ENCODE assay signal across 1 cellular context in the genomic region with DNA sequence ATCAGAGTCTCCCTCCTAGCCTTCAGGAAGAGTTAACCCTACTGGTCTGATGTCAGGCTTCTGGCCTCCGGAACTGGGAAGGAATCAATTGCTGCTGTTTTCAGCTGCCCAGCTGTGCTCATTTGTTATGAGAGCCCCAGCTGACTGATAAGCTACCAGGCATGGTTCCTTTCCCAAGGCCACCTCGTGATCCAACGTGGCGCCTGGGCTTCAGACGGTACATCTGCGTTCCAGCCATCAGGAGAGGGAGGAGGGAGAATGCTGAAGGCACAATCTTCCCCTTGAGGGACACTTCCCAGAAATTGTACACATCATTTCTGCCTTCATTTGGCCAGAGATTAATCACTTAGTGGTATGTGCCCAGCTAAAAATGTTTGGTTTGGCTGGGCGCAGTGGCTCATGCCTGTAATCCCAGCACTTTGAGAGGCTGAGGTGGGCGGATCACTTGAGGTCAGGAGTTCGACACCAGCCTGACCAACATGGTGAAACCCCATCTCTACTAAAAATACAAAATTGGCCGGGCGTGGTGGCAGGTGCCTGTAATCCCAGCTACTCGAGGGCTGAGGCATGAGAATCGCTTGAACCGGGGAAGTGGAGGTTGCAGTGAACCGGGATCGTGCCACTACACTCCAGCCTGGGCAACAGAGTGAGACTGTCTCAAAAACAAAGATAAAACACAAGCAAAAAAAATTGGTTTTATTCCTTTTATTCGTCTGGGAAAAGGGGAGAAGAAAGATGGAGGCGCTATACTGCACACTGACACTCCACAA.
TF ChIP-seq lines count a peak whose summit lies in the region.

No MANE protein-coding gene starts in this region.

TF ChIP-seq in HepG2, 621 proteins besides CTCF, POLR2A, EP300 and RAD21 (continued from another document and continues in another):
- TF ChIP-seq ARNTL (CRISPR knock-in tag; IDR thresholded peaks at IDR 0.05) (no peak), KDM6A (CRISPR knock-in tag; IDR thresholded peaks at IDR 0.05; ENCODE audit: low read depth) (no peak), MTA1 (CRISPR knock-in tag; IDR thresholded peaks at IDR 0.05; ENCODE audit: borderline replicate concordance) (no peak), FOXJ3 (CRISPR knock-in tag; IDR thresholded peaks at IDR 0.05; ENCODE audit: borderline replicate concordance) (peak; percentile 62), ZNF605 (CRISPR knock-in tag; IDR thresholded peaks at IDR 0.05) (peak; percentile 93), DNMT3B (CRISPR knock-in tag; conservative IDR thresholded peaks at IDR 0.05) (no peak), ARID2 (CRISPR knock-in tag; IDR thresholded peaks at IDR 0.05; ENCODE audit: borderline replicate concordance) (no peak), ZNF30 (CRISPR knock-in tag; IDR thresholded peaks at IDR 0.05) (no peak), ZNF549 (CRISPR knock-in tag; IDR thresholded peaks at IDR 0.05) (no peak), GTF2F1 (IDR thresholded peaks at IDR 0.05; ENCODE audit: low read length) (no peak), ZC3H13 (CRISPR knock-in tag; IDR thresholded peaks at IDR 0.05) (no peak), RELA (CRISPR knock-in tag; IDR thresholded peaks at IDR 0.05) (no peak), ZNF382 (CRISPR knock-in tag; IDR thresholded peaks at IDR 0.05; ENCODE audit: borderline replicate concordance) (no peak), HNRNPL (IDR thresholded peaks at IDR 0.05; ENCODE audit: low read depth, low read length) (no peak), ZNF451 (CRISPR knock-in tag; IDR thresholded peaks at IDR 0.05) (no peak)
- TF ChIP-seq, protein P1, sequence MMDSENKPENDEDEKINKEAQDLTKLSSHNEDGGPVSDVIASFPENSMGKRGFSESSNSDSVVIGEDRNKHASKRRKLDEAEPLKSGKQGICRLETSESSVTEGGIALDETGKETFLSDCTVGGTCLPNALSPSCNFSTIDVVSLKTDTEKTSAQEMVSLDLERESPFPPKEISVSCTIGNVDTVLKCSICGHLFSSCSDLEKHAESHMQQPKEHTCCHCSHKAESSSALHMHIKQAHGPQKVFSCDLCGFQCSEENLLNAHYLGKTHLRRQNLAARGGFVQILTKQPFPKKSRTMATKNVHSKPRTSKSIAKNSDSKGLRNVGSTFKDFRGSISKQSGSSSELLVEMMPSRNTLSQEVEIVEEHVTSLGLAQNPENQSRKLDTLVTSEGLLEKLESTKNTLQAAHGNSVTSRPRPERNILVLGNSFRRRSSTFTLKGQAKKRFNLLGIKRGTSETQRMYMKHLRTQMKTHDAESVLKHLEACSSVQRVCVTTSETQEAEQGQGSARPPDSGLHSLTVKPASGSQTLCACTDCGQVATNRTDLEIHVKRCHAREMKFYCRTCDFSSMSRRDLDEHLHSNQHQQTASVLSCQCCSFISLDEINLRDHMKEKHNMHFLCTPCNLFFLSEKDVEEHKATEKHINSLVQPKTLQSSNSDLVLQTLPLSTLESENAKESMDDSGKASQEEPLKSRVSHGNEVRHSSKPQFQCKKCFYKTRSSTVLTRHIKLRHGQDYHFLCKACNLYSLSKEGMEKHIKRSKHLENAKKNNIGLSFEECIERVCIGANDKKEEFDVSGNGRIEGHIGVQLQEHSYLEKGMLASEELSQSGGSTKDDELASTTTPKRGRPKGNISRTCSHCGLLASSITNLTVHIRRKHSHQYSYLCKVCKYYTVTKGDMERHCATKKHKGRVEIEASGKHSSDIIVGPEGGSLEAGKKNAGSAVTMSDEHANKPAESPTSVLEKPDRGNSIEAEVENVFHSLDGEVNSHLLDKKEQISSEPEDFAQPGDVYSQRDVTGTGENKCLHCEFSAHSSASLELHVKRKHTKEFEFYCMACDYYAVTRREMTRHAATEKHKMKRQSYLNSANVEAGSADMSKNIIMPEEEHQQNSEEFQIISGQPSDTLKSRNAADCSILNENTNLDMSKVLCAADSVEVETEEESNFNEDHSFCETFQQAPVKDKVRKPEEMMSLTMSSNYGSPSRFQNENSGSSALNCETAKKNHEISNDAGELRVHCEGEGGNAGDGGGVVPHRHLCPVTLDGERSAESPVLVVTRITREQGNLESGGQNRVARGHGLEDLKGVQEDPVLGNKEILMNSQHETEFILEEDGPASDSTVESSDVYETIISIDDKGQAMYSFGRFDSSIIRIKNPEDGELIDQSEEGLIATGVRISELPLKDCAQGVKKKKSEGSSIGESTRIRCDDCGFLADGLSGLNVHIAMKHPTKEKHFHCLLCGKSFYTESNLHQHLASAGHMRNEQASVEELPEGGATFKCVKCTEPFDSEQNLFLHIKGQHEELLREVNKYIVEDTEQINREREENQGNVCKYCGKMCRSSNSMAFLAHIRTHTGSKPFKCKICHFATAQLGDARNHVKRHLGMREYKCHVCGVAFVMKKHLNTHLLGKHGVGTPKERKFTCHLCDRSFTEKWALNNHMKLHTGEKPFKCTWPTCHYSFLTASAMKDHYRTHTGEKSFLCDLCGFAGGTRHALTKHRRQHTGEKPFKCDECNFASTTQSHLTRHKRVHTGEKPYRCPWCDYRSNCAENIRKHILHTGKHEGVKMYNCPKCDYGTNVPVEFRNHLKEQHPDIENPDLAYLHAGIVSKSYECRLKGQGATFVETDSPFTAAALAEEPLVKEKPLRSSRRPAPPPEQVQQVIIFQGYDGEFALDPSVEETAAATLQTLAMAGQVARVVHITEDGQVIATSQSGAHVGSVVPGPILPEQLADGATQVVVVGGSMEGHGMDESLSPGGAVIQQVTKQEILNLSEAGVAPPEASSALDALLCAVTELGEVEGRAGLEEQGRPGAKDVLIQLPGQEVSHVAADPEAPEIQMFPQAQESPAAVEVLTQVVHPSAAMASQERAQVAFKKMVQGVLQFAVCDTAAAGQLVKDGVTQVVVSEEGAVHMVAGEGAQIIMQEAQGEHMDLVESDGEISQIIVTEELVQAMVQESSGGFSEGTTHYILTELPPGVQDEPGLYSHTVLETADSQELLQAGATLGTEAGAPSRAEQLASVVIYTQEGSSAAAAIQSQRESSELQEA (CRISPR knock-in tag; IDR thresholded peaks at IDR 0.05; ENCODE audit: not compliant biosample characterization) = peak; percentile 34
- TF ChIP-seq, protein P2, sequence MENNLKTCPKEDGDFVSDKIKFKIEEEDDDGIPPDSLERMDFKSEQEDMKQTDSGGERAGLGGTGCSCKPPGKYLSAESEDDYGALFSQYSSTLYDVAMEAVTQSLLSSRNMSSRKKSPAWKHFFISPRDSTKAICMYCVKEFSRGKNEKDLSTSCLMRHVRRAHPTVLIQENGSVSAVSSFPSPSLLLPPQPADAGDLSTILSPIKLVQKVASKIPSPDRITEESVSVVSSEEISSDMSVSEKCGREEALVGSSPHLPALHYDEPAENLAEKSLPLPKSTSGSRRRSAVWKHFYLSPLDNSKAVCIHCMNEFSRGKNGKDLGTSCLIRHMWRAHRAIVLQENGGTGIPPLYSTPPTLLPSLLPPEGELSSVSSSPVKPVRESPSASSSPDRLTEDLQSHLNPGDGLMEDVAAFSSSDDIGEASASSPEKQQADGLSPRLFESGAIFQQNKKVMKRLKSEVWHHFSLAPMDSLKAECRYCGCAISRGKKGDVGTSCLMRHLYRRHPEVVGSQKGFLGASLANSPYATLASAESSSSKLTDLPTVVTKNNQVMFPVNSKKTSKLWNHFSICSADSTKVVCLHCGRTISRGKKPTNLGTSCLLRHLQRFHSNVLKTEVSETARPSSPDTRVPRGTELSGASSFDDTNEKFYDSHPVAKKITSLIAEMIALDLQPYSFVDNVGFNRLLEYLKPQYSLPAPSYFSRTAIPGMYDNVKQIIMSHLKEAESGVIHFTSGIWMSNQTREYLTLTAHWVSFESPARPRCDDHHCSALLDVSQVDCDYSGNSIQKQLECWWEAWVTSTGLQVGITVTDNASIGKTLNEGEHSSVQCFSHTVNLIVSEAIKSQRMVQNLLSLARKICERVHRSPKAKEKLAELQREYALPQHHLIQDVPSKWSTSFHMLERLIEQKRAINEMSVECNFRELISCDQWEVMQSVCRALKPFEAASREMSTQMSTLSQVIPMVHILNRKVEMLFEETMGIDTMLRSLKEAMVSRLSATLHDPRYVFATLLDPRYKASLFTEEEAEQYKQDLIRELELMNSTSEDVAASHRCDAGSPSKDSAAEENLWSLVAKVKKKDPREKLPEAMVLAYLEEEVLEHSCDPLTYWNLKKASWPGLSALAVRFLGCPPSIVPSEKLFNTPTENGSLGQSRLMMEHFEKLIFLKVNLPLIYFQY (CRISPR knock-in tag; IDR thresholded peaks at IDR 0.05; ENCODE audit: borderline replicate concordance) = no peak; the same call in 1 of the 2 replicates
- TF ChIP-seq, protein P3, sequence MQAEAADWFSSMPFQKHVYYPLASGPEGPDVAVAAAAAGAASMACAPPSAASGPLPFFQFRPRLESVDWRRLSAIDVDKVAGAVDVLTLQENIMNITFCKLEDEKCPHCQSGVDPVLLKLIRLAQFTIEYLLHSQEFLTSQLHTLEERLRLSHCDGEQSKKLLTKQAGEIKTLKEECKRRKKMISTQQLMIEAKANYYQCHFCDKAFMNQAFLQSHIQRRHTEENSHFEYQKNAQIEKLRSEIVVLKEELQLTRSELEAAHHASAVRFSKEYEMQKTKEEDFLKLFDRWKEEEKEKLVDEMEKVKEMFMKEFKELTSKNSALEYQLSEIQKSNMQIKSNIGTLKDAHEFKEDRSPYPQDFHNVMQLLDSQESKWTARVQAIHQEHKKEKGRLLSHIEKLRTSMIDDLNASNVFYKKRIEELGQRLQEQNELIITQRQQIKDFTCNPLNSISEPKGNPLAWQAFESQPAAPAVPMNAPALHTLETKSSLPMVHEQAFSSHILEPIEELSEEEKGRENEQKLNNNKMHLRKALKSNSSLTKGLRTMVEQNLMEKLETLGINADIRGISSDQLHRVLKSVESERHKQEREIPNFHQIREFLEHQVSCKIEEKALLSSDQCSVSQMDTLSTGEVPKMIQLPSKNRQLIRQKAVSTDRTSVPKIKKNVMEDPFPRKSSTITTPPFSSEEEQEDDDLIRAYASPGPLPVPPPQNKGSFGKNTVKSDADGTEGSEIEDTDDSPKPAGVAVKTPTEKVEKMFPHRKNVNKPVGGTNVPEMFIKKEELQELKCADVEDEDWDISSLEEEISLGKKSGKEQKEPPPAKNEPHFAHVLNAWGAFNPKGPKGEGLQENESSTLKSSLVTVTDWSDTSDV (CRISPR knock-in tag; IDR thresholded peaks at IDR 0.05) = no peak
- TF ChIP-seq, protein P4, sequence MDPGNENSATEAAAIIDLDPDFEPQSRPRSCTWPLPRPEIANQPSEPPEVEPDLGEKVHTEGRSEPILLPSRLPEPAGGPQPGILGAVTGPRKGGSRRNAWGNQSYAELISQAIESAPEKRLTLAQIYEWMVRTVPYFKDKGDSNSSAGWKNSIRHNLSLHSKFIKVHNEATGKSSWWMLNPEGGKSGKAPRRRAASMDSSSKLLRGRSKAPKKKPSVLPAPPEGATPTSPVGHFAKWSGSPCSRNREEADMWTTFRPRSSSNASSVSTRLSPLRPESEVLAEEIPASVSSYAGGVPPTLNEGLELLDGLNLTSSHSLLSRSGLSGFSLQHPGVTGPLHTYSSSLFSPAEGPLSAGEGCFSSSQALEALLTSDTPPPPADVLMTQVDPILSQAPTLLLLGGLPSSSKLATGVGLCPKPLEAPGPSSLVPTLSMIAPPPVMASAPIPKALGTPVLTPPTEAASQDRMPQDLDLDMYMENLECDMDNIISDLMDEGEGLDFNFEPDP (CRISPR knock-in tag; conservative IDR thresholded peaks at IDR 0.05) = no peak
- TF ChIP-seq, protein P5, sequence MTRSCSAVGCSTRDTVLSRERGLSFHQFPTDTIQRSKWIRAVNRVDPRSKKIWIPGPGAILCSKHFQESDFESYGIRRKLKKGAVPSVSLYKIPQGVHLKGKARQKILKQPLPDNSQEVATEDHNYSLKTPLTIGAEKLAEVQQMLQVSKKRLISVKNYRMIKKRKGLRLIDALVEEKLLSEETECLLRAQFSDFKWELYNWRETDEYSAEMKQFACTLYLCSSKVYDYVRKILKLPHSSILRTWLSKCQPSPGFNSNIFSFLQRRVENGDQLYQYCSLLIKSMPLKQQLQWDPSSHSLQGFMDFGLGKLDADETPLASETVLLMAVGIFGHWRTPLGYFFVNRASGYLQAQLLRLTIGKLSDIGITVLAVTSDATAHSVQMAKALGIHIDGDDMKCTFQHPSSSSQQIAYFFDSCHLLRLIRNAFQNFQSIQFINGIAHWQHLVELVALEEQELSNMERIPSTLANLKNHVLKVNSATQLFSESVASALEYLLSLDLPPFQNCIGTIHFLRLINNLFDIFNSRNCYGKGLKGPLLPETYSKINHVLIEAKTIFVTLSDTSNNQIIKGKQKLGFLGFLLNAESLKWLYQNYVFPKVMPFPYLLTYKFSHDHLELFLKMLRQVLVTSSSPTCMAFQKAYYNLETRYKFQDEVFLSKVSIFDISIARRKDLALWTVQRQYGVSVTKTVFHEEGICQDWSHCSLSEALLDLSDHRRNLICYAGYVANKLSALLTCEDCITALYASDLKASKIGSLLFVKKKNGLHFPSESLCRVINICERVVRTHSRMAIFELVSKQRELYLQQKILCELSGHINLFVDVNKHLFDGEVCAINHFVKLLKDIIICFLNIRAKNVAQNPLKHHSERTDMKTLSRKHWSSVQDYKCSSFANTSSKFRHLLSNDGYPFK (CRISPR knock-in tag; IDR thresholded peaks at IDR 0.05; ENCODE audit: borderline replicate concordance) = no peak
- TF ChIP-seq, protein P6, sequence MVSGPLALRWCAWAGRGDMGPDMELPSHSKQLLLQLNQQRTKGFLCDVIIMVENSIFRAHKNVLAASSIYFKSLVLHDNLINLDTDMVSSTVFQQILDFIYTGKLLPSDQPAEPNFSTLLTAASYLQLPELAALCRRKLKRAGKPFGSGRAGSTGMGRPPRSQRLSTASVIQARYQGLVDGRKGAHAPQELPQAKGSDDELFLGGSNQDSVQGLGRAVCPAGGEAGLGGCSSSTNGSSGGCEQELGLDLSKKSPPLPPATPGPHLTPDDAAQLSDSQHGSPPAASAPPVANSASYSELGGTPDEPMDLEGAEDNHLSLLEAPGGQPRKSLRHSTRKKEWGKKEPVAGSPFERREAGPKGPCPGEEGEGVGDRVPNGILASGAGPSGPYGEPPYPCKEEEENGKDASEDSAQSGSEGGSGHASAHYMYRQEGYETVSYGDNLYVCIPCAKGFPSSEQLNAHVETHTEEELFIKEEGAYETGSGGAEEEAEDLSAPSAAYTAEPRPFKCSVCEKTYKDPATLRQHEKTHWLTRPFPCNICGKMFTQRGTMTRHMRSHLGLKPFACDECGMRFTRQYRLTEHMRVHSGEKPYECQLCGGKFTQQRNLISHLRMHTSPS (CRISPR knock-in tag; IDR thresholded peaks at IDR 0.05; ENCODE audit: low read depth) = no peak
- TF ChIP-seq, protein P7, sequence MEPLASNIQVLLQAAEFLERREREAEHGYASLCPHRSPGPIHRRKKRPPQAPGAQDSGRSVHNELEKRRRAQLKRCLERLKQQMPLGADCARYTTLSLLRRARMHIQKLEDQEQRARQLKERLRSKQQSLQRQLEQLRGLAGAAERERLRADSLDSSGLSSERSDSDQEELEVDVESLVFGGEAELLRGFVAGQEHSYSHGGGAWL (CRISPR knock-in tag; IDR thresholded peaks at IDR 0.05) = peak; percentile 50; the same call in 1 of the 2 replicates
- TF ChIP-seq, protein P8, sequence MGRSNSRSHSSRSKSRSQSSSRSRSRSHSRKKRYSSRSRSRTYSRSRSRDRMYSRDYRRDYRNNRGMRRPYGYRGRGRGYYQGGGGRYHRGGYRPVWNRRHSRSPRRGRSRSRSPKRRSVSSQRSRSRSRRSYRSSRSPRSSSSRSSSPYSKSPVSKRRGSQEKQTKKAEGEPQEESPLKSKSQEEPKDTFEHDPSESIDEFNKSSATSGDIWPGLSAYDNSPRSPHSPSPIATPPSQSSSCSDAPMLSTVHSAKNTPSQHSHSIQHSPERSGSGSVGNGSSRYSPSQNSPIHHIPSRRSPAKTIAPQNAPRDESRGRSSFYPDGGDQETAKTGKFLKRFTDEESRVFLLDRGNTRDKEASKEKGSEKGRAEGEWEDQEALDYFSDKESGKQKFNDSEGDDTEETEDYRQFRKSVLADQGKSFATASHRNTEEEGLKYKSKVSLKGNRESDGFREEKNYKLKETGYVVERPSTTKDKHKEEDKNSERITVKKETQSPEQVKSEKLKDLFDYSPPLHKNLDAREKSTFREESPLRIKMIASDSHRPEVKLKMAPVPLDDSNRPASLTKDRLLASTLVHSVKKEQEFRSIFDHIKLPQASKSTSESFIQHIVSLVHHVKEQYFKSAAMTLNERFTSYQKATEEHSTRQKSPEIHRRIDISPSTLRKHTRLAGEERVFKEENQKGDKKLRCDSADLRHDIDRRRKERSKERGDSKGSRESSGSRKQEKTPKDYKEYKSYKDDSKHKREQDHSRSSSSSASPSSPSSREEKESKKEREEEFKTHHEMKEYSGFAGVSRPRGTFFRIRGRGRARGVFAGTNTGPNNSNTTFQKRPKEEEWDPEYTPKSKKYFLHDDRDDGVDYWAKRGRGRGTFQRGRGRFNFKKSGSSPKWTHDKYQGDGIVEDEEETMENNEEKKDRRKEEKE (IDR thresholded peaks at IDR 0.05) = no peak
